12 cellular contexts compared by ENCODE assay signal in the genomic region with DNA sequence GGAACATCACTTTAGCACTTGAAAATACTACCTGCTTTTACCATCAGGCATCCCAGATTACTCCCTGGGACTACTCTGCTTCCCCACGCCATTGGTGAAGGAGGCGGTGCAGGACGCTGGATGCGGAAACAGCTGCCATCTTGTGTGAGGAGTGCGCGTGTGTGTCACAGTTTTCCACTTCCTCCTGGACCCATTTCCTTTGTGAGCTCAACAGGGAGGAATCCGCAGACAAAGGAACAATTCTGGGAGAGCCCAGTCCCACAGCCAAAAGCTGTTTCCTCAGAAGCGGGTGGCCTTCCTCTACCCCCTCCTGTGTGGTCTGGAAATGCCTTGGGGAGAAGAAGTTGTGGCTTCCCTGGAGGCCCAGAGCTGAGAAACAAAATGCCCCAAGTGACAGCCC. TPM values are rescaled to one million over a fixed set of nuclear protein-coding genes. Genes with fewer than 3 reads are reported as not detected.
DNase-seq lines count a peak whose midpoint lies in the region; ATAC-seq, FAIRE-seq and TF ChIP-seq lines count a peak whose summit lies in the region.
"Had no signal": no experiment of that assay in that cellular context is flagged by ENCODE, and none has a peak within 500 bp of the region (broad histone marks: within the 10 kb centered on the region; RNA-seq: fewer than 3 reads in every experiment).

No MANE protein-coding gene starts in this region.

- H4K91ac ChIP-seq in neuronal stem cell (ENCODE audit: low read depth, low read length, poor library complexity): no peak overlapping the region

- H3K4ac ChIP-seq in neuronal stem cell (ENCODE audit: low read length): no peak overlapping the region

- DNase-seq in astrocyte (ENCODE audit: low read depth) (no peak), cardiac septum (ENCODE audit: low spot score) (peak; percentile 81), neuronal stem cell (ENCODE audit: low spot score) (no peak), aorta (no peak), NCI-H2081 (lab: John Stamatoyannopoulos, UW) (no peak), germinal center (ENCODE audit: low spot score) (no peak)
- DNase-seq: activated T-cell treated with anti-CD3 and anti-CD28 coated beads for 4 hours; CD4-positive, CD25-positive, alpha-beta regulatory T cell; EL; NCI-H2171 had no signal

- no peaks in the 10 kb centered on the region for H3K9me3 Mint-ChIP-seq in astrocyte (ENCODE audit: unreplicated experiment)

- H2BK15ac ChIP-seq in neuronal stem cell (ENCODE audit: low read length): no peak overlapping the region

- no peaks in the 10 kb centered on the region for H3K36me3 Mint-ChIP-seq in astrocyte (ENCODE audit: low read depth, unreplicated experiment)
- H3K36me3 Mint-ChIP-seq: CD4-positive, CD25-positive, alpha-beta regulatory T cell had no signal

- H3K4me2 ChIP-seq in astrocyte (ENCODE audit: low read length): peak overlapping the region; percentile 9
- H3K4me2 ChIP-seq in neuronal stem cell (ENCODE audit: insufficient read depth, low read length, poor library complexity, severe bottlenecking): no peak overlapping the region

- H3K27me3 ChIP-seq in astrocyte (ENCODE audit: insufficient read depth, low read length): no peaks in the 10 kb centered on the region
- H3K27me3 ChIP-seq in neuronal stem cell (ENCODE audit: control insufficient read depth in 3 of 3, insufficient read depth in 3 of 3, low read depth in 1 of 3, low read length in 3 of 3): peaks cover 0 to 3% (median 0%) of the 10 kb centered on the region in 3 experiments
- H3K27me3 ChIP-seq in aorta (ENCODE audit: control insufficient read depth in 1 of 2, insufficient read depth in 2 of 2, low read length in 1 of 2): no peaks in the 10 kb centered on the region

- intact Hi-C loops in cardiac septum (cut with DNase I): no loop called here
- intact Hi-C loops in aorta (cut with DNase I): no loop called here

- H3K4me1 ChIP-seq in astrocyte (ENCODE audit: insufficient read depth, low read length): no peaks in the 10 kb centered on the region
- no peaks in the 10 kb centered on the region for H3K4me1 ChIP-seq in neuronal stem cell (ENCODE audit: control insufficient read depth in 2 of 2, insufficient read depth in 1 of 2, low read depth in 1 of 2, low read length in 2 of 2)
- H3K4me1 ChIP-seq in aorta (ENCODE audit: control insufficient read depth in 1 of 2, insufficient read depth in 2 of 2, low read length in 2 of 2): peaks cover 3 to 4% of the 10 kb centered on the region in 2 donors

- H4K8ac ChIP-seq in neuronal stem cell (ENCODE audit: low read depth, low read length): no peak overlapping the region

- no peaks in the 10 kb centered on the region for H3K36me3 ChIP-seq in astrocyte (ENCODE audit: insufficient read depth, low read length)
- no peaks in the 10 kb centered on the region for H3K36me3 ChIP-seq in neuronal stem cell (replicated peaks in 1 of 2; ENCODE audit: control insufficient read depth in 2 of 2, insufficient read depth in 2 of 2, low read length in 2 of 2)
- no peaks in the 10 kb centered on the region for H3K36me3 ChIP-seq in aorta (ENCODE audit: control insufficient read depth in 1 of 2, insufficient read depth in 2 of 2, low read length in 1 of 2)

- peak; percentile 28 for ATAC-seq in aorta (ENCODE audit: low FRiP score)
- ATAC-seq in GM21447 (IDR thresholded peaks at IDR 0.05; ENCODE audit: unreplicated experiment): no peak

- H3K14ac ChIP-seq in neuronal stem cell (ENCODE audit: low read length): no peak overlapping the region

- H3K9me3 ChIP-seq in astrocyte (ENCODE audit: insufficient read depth, low read depth, low read length) (no peaks in the 10 kb centered on the region), neuronal stem cell (replicated peaks in 1 of 2; ENCODE audit: control insufficient read depth in 2 of 2, insufficient read depth in 1 of 2, low read depth in 1 of 2, low read length in 2 of 2) (no peaks in the 10 kb centered on the region), aorta (ENCODE audit: control insufficient read depth, low read length) (no peaks in the 10 kb centered on the region)

- H2AFZ ChIP-seq in astrocyte (ENCODE audit: low read depth, low read length): peak overlapping the region; percentile 24
- peak overlapping the region; percentile 17 for H2AFZ ChIP-seq in neuronal stem cell (ENCODE audit: low read length)

- no peak overlapping the region for H2AK5ac ChIP-seq in neuronal stem cell (ENCODE audit: low read depth, low read length)

- H3K18ac ChIP-seq in neuronal stem cell (ENCODE audit: low read length): no peak overlapping the region

- no peak for FAIRE-seq in astrocyte (lab: Jason Lieb, UNC)
- FAIRE-seq: GM12892 had no signal

- H3K4me1 Mint-ChIP-seq in astrocyte (ENCODE audit: low read depth, unreplicated experiment): peaks cover 12% of the 10 kb centered on the region
- H3K4me1 Mint-ChIP-seq: CD4-positive, CD25-positive, alpha-beta regulatory T cell had no signal

- H3K27ac ChIP-seq in astrocyte (ENCODE audit: low read depth, low read length) (no peak overlapping the region), neuronal stem cell (replicated peaks; ENCODE audit: low read length) (no peak overlapping the region), aorta (ENCODE audit: low read depth in 1 of 2, low read length in 2 of 2) (no peak overlapping the region)

- H3K79me1 ChIP-seq in neuronal stem cell (ENCODE audit: low read depth, low read length): no peaks in the 10 kb centered on the region

- no peak overlapping the region for H3K23ac ChIP-seq in neuronal stem cell (ENCODE audit: low read depth, low read length, poor library complexity)

- H4K20me1 ChIP-seq in astrocyte (ENCODE audit: insufficient read depth, low read length): no peaks in the 10 kb centered on the region

- no peak overlapping the region for H3K27ac Mint-ChIP-seq in astrocyte (ENCODE audit: unreplicated experiment)
- H3K27ac Mint-ChIP-seq: CD4-positive, CD25-positive, alpha-beta regulatory T cell had no signal

- no peak overlapping the region for H2BK5ac ChIP-seq in neuronal stem cell (ENCODE audit: low read length)

- TF ChIP-seq CTCF in astrocyte (IDR thresholded peaks at IDR 0.05; ENCODE audit: insufficient read depth, low read depth, low read length): no peak

- H3K4me3 ChIP-seq in astrocyte (ENCODE audit: insufficient read depth, low read depth, low read length): no peak overlapping the region
- H3K4me3 ChIP-seq in neuronal stem cell (ENCODE audit: low read length in 2 of 2): no peak overlapping the region
- H3K4me3 ChIP-seq in aorta (ENCODE audit: low read length in 2 of 2): no peak overlapping the region

- H2BK12ac ChIP-seq in neuronal stem cell (ENCODE audit: low read length): no peak overlapping the region

- H3K79me2 ChIP-seq in astrocyte (ENCODE audit: insufficient read depth, low read length): no peaks in the 10 kb centered on the region

- H3K27me3 Mint-ChIP-seq in astrocyte (ENCODE audit: low read depth, unreplicated experiment): no peaks in the 10 kb centered on the region

- H3K9ac ChIP-seq in astrocyte (ENCODE audit: low read length) (no peak overlapping the region), neuronal stem cell (ENCODE audit: low read depth, low read length, poor library complexity) (no peak overlapping the region)

- no CpG with 5 or more reads among the region's 8 CpGs for WGBS in neuronal stem cell (ENCODE audit: extremely low coverage in 2 of 2, insufficient read length in 2 of 2, insufficient replicate concordance in 1 of 2), 2 donors
- 82 to 87% methylated on average over 8 of the region's 8 CpGs for WGBS in aorta, 2 donors

- no peak overlapping the region for H2BK120ac ChIP-seq in neuronal stem cell (ENCODE audit: low read depth, low read length)

- H3K4me3 Mint-ChIP-seq in astrocyte (ENCODE audit: unreplicated experiment): no peak overlapping the region
- H3K4me3 Mint-ChIP-seq: CD4-positive, CD25-positive, alpha-beta regulatory T cell had no signal

RNA-seq across cellular contexts. Expression of a gene that starts 16.8 kb away (rescaled TPM):
- total RNA-seq in astrocyte (7.6 and 8.3 TPM in 2 replicates), cardiac septum (55.2 TPM), aorta (10 to 100 TPM; 12.3 to 27.9 TPM)
- polyA plus RNA-seq in neuronal stem cell (2013, experiment 1 of 2): 0.29 TPM
- polyA plus RNA-seq in neuronal stem cell (2013, experiment 2 of 2): 0.19 TPM
- 1 to 10 TPM; 1.3 to 3.0 TPM for polyA plus RNA-seq in aorta
- total RNA-seq: CD4-positive, CD25-positive, alpha-beta regulatory T cell had no signal

RNA-seq across cellular contexts. Expression of a gene that starts 56.9 kb away (rescaled TPM):
- 26.0 and 30.0 TPM in 2 replicates for total RNA-seq in astrocyte
- total RNA-seq in cardiac septum: 11.0 TPM
- 11.4 TPM for polyA plus RNA-seq in neuronal stem cell (2013, experiment 1 of 2)
- 11.3 TPM for polyA plus RNA-seq in neuronal stem cell (2013, experiment 2 of 2)
- total RNA-seq in aorta: 10 to 100 TPM; 11.4 to 12.9 TPM
- polyA plus RNA-seq in aorta: 1 to 10 TPM; 1.6 to 3.7 TPM
